ENCODE assay signal across 1 cellular context in genomic region chr18:46182633-46183401, GRCh38.
TF ChIP-seq lines count a peak whose summit lies in the region.

No MANE protein-coding gene starts in this region.

TF ChIP-seq in A549, 52 proteins besides CTCF, POLR2A, EP300 and RAD21 (continued from another document):
- TF ChIP-seq POLR2AphosphoS2 (conservative IDR thresholded peaks at IDR 0.05; ENCODE audit: low read length), result no peak
- TF ChIP-seq HEYL (CRISPR knock-in tag; IDR thresholded peaks at IDR 0.05), result no peak
- no peak for TF ChIP-seq GATA3 (IDR thresholded peaks at IDR 0.05; ENCODE audit: borderline replicate concordance)
